In the genomic region with DNA sequence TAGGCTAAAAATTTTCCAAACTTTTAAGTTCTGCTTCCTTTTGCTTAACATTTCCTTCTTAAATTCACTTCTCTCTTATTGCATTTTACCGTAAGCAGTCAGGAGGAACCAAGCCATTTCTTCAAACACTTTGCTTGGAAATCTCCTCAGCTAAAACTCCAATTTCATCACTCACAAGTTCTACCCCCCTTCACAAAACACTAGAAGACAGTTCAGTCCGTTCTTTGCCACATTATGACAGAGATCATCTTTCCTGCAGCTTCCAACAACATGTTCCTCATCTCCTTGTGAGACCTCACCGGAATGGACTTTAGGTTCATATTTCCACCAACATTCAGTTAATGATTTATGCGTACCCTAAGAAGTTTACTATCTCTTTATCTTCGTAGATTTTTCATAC, we compare ENCODE assay signal across 28 cellular contexts.
"Had no signal": no experiment of that assay in that cellular context is flagged by ENCODE, and none has a peak within 500 bp of the region (broad histone marks: within the 10 kb centered on the region; RNA-seq: fewer than 3 reads in every experiment).

No MANE protein-coding gene starts in this region.

- H3K4me3 ChIP-seq: lung, neural progenitor cell, psoas muscle, skin epidermis, stomach, thoracic aorta, tibial artery, uterus had no signal

- H3K4me1 Mint-ChIP-seq: mesothelial cell of epicardium; naive B cell; natural killer cell; nephron progenitor cell; stimulated activated naive B cell treated with anti-CD40 and anti-IgM and Interleukin-4, amounts not matched to agents 10 μg/mL and 1 μg/mL and 100 μg/mL, for 72 hours had no signal

- H3K27me3 ChIP-seq: neural progenitor cell, stomach, tibial artery, uterus had no signal

- H3K4me3 Mint-ChIP-seq: mesothelial cell of epicardium; naive B cell; natural killer cell; nephron progenitor cell; neural progenitor cell; stimulated activated naive B cell treated with anti-CD40 and anti-IgM and Interleukin-4, amounts not matched to agents 10 μg/mL and 1 μg/mL and 100 μg/mL, for 72 hours; type B pancreatic cell had no signal

- H3K4me1 ChIP-seq: neural progenitor cell, parathyroid adenoma, psoas muscle, stomach, tibial artery, uterus had no signal

- DNase-seq: hippocampal formation; kidney glomerular epithelial cell; left cardiac atrium; mesendoderm; naive B cell; natural killer cell; nephron progenitor cell; occipital lobe; psoas muscle; stimulated activated CD4-positive, alpha-beta T cell treated with anti-CD3 and anti-CD28 coated beads, Interleukin-12 subunit alpha, Interleukin-12 subunit beta, amount 100 ng/mL, for 4 hours; stimulated activated CD4-positive, alpha-beta T cell treated with anti-CD3 and anti-CD28 coated beads, Interleukin-15, amount 100 ng/mL, for 24 hours; stimulated activated CD4-positive, alpha-beta T cell treated with anti-CD3 and anti-CD28 coated beads, Interleukin-2, amount 100 ng/mL, for 24 hours; stimulated activated CD4-positive, alpha-beta T cell treated with anti-CD3 and anti-CD28 coated beads, Interleukin-4, amount 100 ng/mL, for 1 hour; stimulated activated naive B cell treated with anti-CD40 and anti-IgM and Interleukin-4, amounts not matched to agents 10 μg/mL and 1 μg/mL and 100 μg/mL, for 72 hours; stimulated activated naive CD8-positive, alpha-beta T cell treated with anti-CD3 and anti-CD28 coated beads, Interleukin-15, Interleukin-2, amounts not matched to agents 100 U/mL and 50 U/mL, for 24 hours; stomach; tibial artery; uterus had no signal

- H3K9me3 Mint-ChIP-seq: natural killer cell, type B pancreatic cell had no signal

- H3K36me3 ChIP-seq: neural progenitor cell, neutrophil, stomach, thoracic aorta, tibial artery, uterus had no signal

- H3K27ac Mint-ChIP-seq: mesothelial cell of epicardium; naive B cell; natural killer cell; nephron progenitor cell; neural progenitor cell; stimulated activated naive B cell treated with anti-CD40 and anti-IgM and Interleukin-4, amounts not matched to agents 10 μg/mL and 1 μg/mL and 100 μg/mL, for 72 hours; type B pancreatic cell had no signal

- H3K27ac ChIP-seq: neural progenitor cell, neutrophil, parathyroid adenoma, psoas muscle, skin epidermis, stomach, thoracic aorta, tibial artery, uterus had no signal

- H3K9me3 ChIP-seq: neutrophil, thoracic aorta, tibial artery, uterus had no signal

- ATAC-seq: left cardiac atrium; left lobe of liver; natural killer cell; psoas muscle; sciatic nerve; stimulated activated naive B cell treated with anti-CD40 and anti-IgM and Interleukin-4, amounts not matched to agents 10 μg/mL and 1 μg/mL and 100 μg/mL, for 72 hours; stimulated activated naive CD8-positive, alpha-beta T cell treated with anti-CD3 and anti-CD28 coated beads, Interleukin-15, Interleukin-2, amounts not matched to agents 100 U/mL and 50 U/mL, for 24 hours had no signal

- H3K36me3 Mint-ChIP-seq: mesothelial cell of epicardium, natural killer cell, neural progenitor cell, type B pancreatic cell had no signal
